Comparison of ENCODE assay signal across 8 cellular contexts in genomic region chr1:53278294-53278693, GRCh38. TPM values are rescaled to one million over a fixed set of nuclear protein-coding genes. Genes with fewer than 3 reads are reported as not detected.
DNase-seq lines count a peak whose midpoint lies in the region; ATAC-seq and TF ChIP-seq lines count a peak whose summit lies in the region.

No MANE protein-coding gene starts in this region.

- H3K4me3 Mint-ChIP-seq in activated T-cell treated with anti-CD3 and anti-CD28 coated beads, Interleukin-2, amount 50 U/mL, for 24 hours, result no peak overlapping the region
- H3K4me3 Mint-ChIP-seq in type B pancreatic cell, result no peak overlapping the region

- no peaks in the 10 kb centered on the region for H3K9me3 Mint-ChIP-seq in activated T-cell treated with anti-CD3 and anti-CD28 coated beads, Interleukin-2, amount 50 U/mL, for 24 hours
- no peaks in the 10 kb centered on the region for H3K9me3 Mint-ChIP-seq in type B pancreatic cell

- H3K27ac Mint-ChIP-seq in activated T-cell treated with anti-CD3 and anti-CD28 coated beads, Interleukin-2, amount 50 U/mL, for 24 hours, result peak overlapping the region; percentile 81
- peak overlapping the region; percentile 40 for H3K27ac Mint-ChIP-seq in type B pancreatic cell

- H3K36me3 Mint-ChIP-seq in activated T-cell treated with anti-CD3 and anti-CD28 coated beads, Interleukin-2, amount 50 U/mL, for 24 hours (ENCODE audit: low read depth), result peaks cover 84% of the 10 kb centered on the region
- no peaks in the 10 kb centered on the region for H3K36me3 Mint-ChIP-seq in type B pancreatic cell

- no peak for TF ChIP-seq EP300 in ovary (IDR thresholded peaks at IDR 0.05)

- no peak overlapping the region for H3K27ac ChIP-seq in 22Rv1
- H3K27ac ChIP-seq in ovary, result no peak overlapping the region

- H3K9me3 ChIP-seq in ovary, result no peaks in the 10 kb centered on the region

- intact Hi-C loops in ovary (cut with DNase I), result loop anchor here in 3 of 4 donors (1.0 to 10.0 kb wide), 4 partner anchors 114 to 477 kb away; no protein-coding TSS in a partner anchor

- 15% methylated on average over 8 of the region's 8 CpGs for WGBS in ovary, 3 donors

- DNase-seq in OCI-M1 (lab: John Stamatoyannopoulos, UW) (peak; percentile 67), fibroblast of mammary gland (ENCODE audit: low read depth) (no peak), ovary (peak; percentile 38 to 75 (median 64)), type B pancreatic cell (ENCODE audit: extremely low spot score, unreplicated experiment) (peak; percentile 80)
- DNase-seq in activated T-cell treated with anti-CD3 and anti-CD28 coated beads, Interleukin-2, amount 50 U/mL, for 24 hours, result peak; percentile 84

- no peaks in the 10 kb centered on the region for H3K4me1 ChIP-seq in ovary (ENCODE audit: insufficient read depth)

- H3K36me3 ChIP-seq in ovary, result no peaks in the 10 kb centered on the region

- H3K4me3 ChIP-seq in fibroblast of mammary gland (ENCODE audit: control insufficient read depth, low read depth, low read length) (no peak overlapping the region), ovary (no peak overlapping the region)

- no peak for TF ChIP-seq POLR2A in ovary (IDR thresholded peaks at IDR 0.05)

- H3K27me3 Mint-ChIP-seq in activated T-cell treated with anti-CD3 and anti-CD28 coated beads, Interleukin-2, amount 50 U/mL, for 24 hours, result no peaks in the 10 kb centered on the region
- no peaks in the 10 kb centered on the region for H3K27me3 Mint-ChIP-seq in type B pancreatic cell

- H3K27me3 ChIP-seq in ovary, result no peaks in the 10 kb centered on the region

- H3K4me1 Mint-ChIP-seq in activated T-cell treated with anti-CD3 and anti-CD28 coated beads, Interleukin-2, amount 50 U/mL, for 24 hours (ENCODE audit: low read depth), result no peaks in the 10 kb centered on the region
- peaks cover 8% of the 10 kb centered on the region for H3K4me1 Mint-ChIP-seq in type B pancreatic cell (ENCODE audit: unreplicated experiment)

- peak; percentile 82 for TF ChIP-seq CTCF in 22Rv1 (IDR thresholded peaks at IDR 0.05)
- peak; percentile 83 for TF ChIP-seq CTCF in GM12872 (IDR thresholded peaks at IDR 0.05; ENCODE audit: insufficient read depth, low read depth, low read length)
- peak; percentile 63 for TF ChIP-seq CTCF in fibroblast of mammary gland (conservative IDR thresholded peaks at IDR 0.05; ENCODE audit: control insufficient read depth, insufficient read depth, low read depth, low read length)
- peak; percentile 65 to 80 (median 77) for TF ChIP-seq CTCF in ovary (IDR thresholded peaks at IDR 0.05)
- peak; percentile 97 for TF ChIP-seq CTCF in type B pancreatic cell (conservative IDR thresholded peaks at IDR 0.05)

- no peak for ATAC-seq in HG02973 (IDR thresholded peaks at IDR 0.05; ENCODE audit: unreplicated experiment)

RNA-seq across cellular contexts. Expression of gene MAGOH, which starts 40.0 kb away (rescaled TPM):
- total RNA-seq in ovary (10 to 100 TPM; 25.4 to 43.3 (median 35.3) TPM), type B pancreatic cell (ENCODE audit: low replicate concordance) (50.4 and 55.0 TPM in 2 replicates)
- polyA plus RNA-seq in ovary, result 10 to 100 TPM; 71.9 to 73.2 TPM

RNA-seq across cellular contexts. Expression of gene LRP8, which starts 49.6 kb away (rescaled TPM):
- total RNA-seq in ovary (10 to 100 TPM in 1 of 7 donors, 1 to 10 TPM in 6; 1.2 to 10.6 (median 2.2) TPM), type B pancreatic cell (ENCODE audit: low replicate concordance) (7.1 and 16.5 TPM in 2 replicates)
- 1 to 10 TPM; 1.5 to 8.9 TPM for polyA plus RNA-seq in ovary

RNA-seq across cellular contexts. Expression of gene CZIB, which starts 57.9 kb away (rescaled TPM):
- total RNA-seq in ovary (10 to 100 TPM; 48.4 to 81.4 (median 67.3) TPM), type B pancreatic cell (ENCODE audit: low replicate concordance) (36.2 and 72.7 TPM in 2 replicates)
- 100 to 1,000 TPM in 1 of 2 donors, 10 to 100 TPM in 1; 97.2 to 108 TPM for polyA plus RNA-seq in ovary
